Comparison of ENCODE assay signal across 8 cellular contexts in genomic region chr12:95336387-95337067, GRCh38.
A peak's percentile ranks its signal among the peaks of the same experiment; 100 is the strongest.
DNase-seq lines count a peak whose midpoint lies in the region; ATAC-seq and FAIRE-seq lines count a peak whose summit lies in the region.

No MANE protein-coding gene starts in this region.

- H3K4me3 ChIP-seq in mucosa of stomach (ENCODE audit: low read length) = no peak overlapping the region

- H3K9me3 Mint-ChIP-seq in T-helper 2 cell treated with Interferon-gamma antibody and Interleukin-4, amounts not matched to agents 5 μg/mL and 100 μg/mL, for 36 hours = no peaks in the 10 kb centered on the region

- no peak overlapping the region for H3K27ac Mint-ChIP-seq in T-helper 2 cell treated with Interferon-gamma antibody and Interleukin-4, amounts not matched to agents 5 μg/mL and 100 μg/mL, for 36 hours

- ATAC-seq in HG02852 (IDR thresholded peaks at IDR 0.05; ENCODE audit: unreplicated experiment) = no peak

- peak overlapping the region; percentile 25 for H3K9ac ChIP-seq in mucosa of stomach (ENCODE audit: low read length)

- no peaks in the 10 kb centered on the region for H3K9me3 ChIP-seq in mucosa of stomach (ENCODE audit: control insufficient read depth, low read length)

- no peak for FAIRE-seq in GM19239 (lab: Jason Lieb, UNC)

- H3K27me3 ChIP-seq in mucosa of stomach (ENCODE audit: control insufficient read depth, insufficient read depth, low read length) = no peaks in the 10 kb centered on the region

- peaks cover 3% of the 10 kb centered on the region for H3K4me1 Mint-ChIP-seq in T-helper 2 cell treated with Interferon-gamma antibody and Interleukin-4, amounts not matched to agents 5 μg/mL and 100 μg/mL, for 36 hours (ENCODE audit: low read depth)

- DNase-seq in AG08395 (ENCODE audit: low spot score) (peak; percentile 86), HuH-7.5 (ENCODE audit: low spot score) (peak; percentile 41), SHP77 (lab: John Stamatoyannopoulos, UW) (peak; percentile 84 to 92), fibroblast of gingiva (ENCODE audit: low read depth) (peak; percentile 85), GM19239 (ENCODE audit: insufficient read length, low spot score) (no peak)
- DNase-seq in T-helper 2 cell treated with Interferon-gamma antibody and Interleukin-4, amounts not matched to agents 5 μg/mL and 100 μg/mL, for 36 hours (ENCODE audit: low spot score) = no peak

- no peak overlapping the region for H3K4me3 Mint-ChIP-seq in T-helper 2 cell treated with Interferon-gamma antibody and Interleukin-4, amounts not matched to agents 5 μg/mL and 100 μg/mL, for 36 hours

- H3K36me3 ChIP-seq in mucosa of stomach (ENCODE audit: control insufficient read depth, insufficient read depth, low read length) = no peaks in the 10 kb centered on the region

- H3K27me3 Mint-ChIP-seq in T-helper 2 cell treated with Interferon-gamma antibody and Interleukin-4, amounts not matched to agents 5 μg/mL and 100 μg/mL, for 36 hours (ENCODE audit: low read depth) = no peaks in the 10 kb centered on the region

- no peaks in the 10 kb centered on the region for H3K36me3 Mint-ChIP-seq in T-helper 2 cell treated with Interferon-gamma antibody and Interleukin-4, amounts not matched to agents 5 μg/mL and 100 μg/mL, for 36 hours (ENCODE audit: low read depth)

- peaks cover 6% of the 10 kb centered on the region for H3K4me1 ChIP-seq in mucosa of stomach (ENCODE audit: control insufficient read depth, insufficient read depth, low read length)

Comparison
In these comparisons a context has a peak if more than half of its experiments do, and no peak if none do; other contexts are left out.
1. DNase-seq: peak in AG08395 (single experiment), HuH-7.5 (single experiment), SHP77 (2 of 2) and fibroblast of gingiva (single experiment); none in GM19239 (single experiment) and T-helper 2 cell treated with Interferon-gamma antibody and Interleukin-4, amounts not matched to agents 5 μg/mL and 100 μg/mL, for 36 hours (single experiment).